Comparison of ENCODE assay signal across 18 cellular contexts in the genomic region with DNA sequence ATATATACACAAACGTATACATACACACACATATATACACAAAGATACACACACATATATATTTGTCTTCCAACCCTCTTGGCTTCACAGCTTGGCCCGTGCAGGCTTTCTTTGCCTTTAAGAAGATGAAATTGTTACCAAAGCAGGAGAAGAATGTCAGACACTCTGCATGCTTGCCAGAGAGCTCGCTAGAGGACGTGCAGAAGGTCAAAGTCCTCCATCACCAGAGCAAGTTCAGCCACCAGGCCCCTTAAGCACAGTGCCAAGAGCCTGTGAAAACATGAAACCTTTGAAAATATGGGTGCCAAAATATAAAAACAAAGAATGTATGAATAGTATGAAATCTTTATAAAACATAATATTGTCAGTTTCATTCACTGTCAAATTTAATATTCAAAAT. TPM values are rescaled to one million over a fixed set of nuclear protein-coding genes. Genes with fewer than 3 reads are reported as not detected.
DNase-seq lines count a peak whose midpoint lies in the region; ATAC-seq and TF ChIP-seq lines count a peak whose summit lies in the region.
"Had no signal": no experiment of that assay in that cellular context is flagged by ENCODE, and none has a peak within 500 bp of the region (broad histone marks: within the 10 kb centered on the region; RNA-seq: fewer than 3 reads in every experiment).

No MANE protein-coding gene starts in this region.

- 34 to 43% (median 38%) methylated on average over 4 of the region's 4 CpGs for WGBS in heart left ventricle, 4 donors

- H3K9ac ChIP-seq in muscle layer of colon (ENCODE audit: low read length) = no peak overlapping the region

- peak; percentile 59 for DNase-seq in Right ventricle myocardium superior
- no peak for DNase-seq in cardiac septum (ENCODE audit: low spot score)
- DNase-seq in heart left ventricle = peak in 4 of 5 donors; percentile 48 to 75 (median 48)
- DNase-seq in activated CD8-positive, alpha-beta memory T cell treated with anti-CD3 and anti-CD28 coated beads, Interleukin-2, amount 50 U/mL, for 48 hours = no peak
- no peak for DNase-seq in activated CD4-positive, CD25-positive, alpha-beta regulatory T cell treated with anti-CD3 and anti-CD28 coated beads, Interleukin-2, amount 50 U/mL, for 72 hours
- DNase-seq: activated CD4-positive, alpha-beta T cell treated with anti-CD3 and anti-CD28 coated beads for 36 hours; activated CD8-positive, alpha-beta memory T cell treated with anti-CD3 and anti-CD28 coated beads, Interleukin-2, amount 50 U/mL, for 4 hours; aorta; DMS53; H7; lower lobe of right lung; NCI-H1930; stomach had no signal

- H3K4me3 ChIP-seq in heart left ventricle = no peak overlapping the region
- no peak overlapping the region for H3K4me3 ChIP-seq in muscle layer of colon (ENCODE audit: low read depth in 1 of 2, low read length in 2 of 2)
- H3K4me3 ChIP-seq: lower lobe of right lung, stomach had no signal

- peak overlapping the region in 10 of 12 donors; percentile 8 to 77 (median 40) for H3K27ac ChIP-seq in heart left ventricle
- H3K27ac ChIP-seq in muscle layer of colon (ENCODE audit: low read depth, low read length) = peak overlapping the region; percentile 48
- H3K27ac ChIP-seq: lower lobe of right lung, stomach had no signal

- intact Hi-C loops in Right ventricle myocardium superior (cut with DNase I) (no loop called here), cardiac septum (cut with DNase I) (loop anchor here (2.0 to 5.0 kb wide), 2 partner anchors 40 to 216 kb away; a partner anchor contains a TSS), heart left ventricle (cut with DNase I) (loop anchor here in 8 of 10 donors (2.0 to 5.0 kb wide), 5 partner anchors 36 to 226 kb away; a partner anchor contains a TSS)

- H3K9me3 ChIP-seq in heart left ventricle (no peaks in the 10 kb centered on the region), muscle layer of colon (ENCODE audit: low read length) (no peaks in the 10 kb centered on the region)
- H3K9me3 ChIP-seq: lower lobe of right lung, stomach had no signal

- ATAC-seq in Right ventricle myocardium superior (ENCODE audit: poor library complexity) = peak; percentile 80
- ATAC-seq in heart left ventricle = peak; percentile 56 to 75 (median 64)
- ATAC-seq in GM21367 (IDR thresholded peaks at IDR 0.05; ENCODE audit: unreplicated experiment) = no peak
- ATAC-seq in GM21528 (IDR thresholded peaks at IDR 0.05; ENCODE audit: low FRiP score, unreplicated experiment) = no peak
- ATAC-seq: activated CD4-positive, alpha-beta T cell treated with anti-CD3 and anti-CD28 coated beads for 36 hours; lower lobe of right lung had no signal

- TF ChIP-seq CTCF in heart left ventricle (IDR thresholded peaks at IDR 0.05) = no peak

- H3K27me3 ChIP-seq in heart left ventricle (no peaks in the 10 kb centered on the region), muscle layer of colon (ENCODE audit: control insufficient read depth in 1 of 2, insufficient read depth in 2 of 2, low read length in 2 of 2) (no peaks in the 10 kb centered on the region)
- H3K27me3 ChIP-seq: stomach had no signal

- H3K36me3 ChIP-seq in heart left ventricle (peaks cover 0 to 3% (median 0%) of the 10 kb centered on the region in 9 donors), muscle layer of colon (ENCODE audit: insufficient read depth, low read length) (peaks cover 6% of the 10 kb centered on the region)

- no peak for TF ChIP-seq POLR2A in heart left ventricle (IDR thresholded peaks at IDR 0.05)

- peaks cover 0 to 62% (median 30%) of the 10 kb centered on the region in 12 donors for H3K4me1 ChIP-seq in heart left ventricle
- peaks cover 32% of the 10 kb centered on the region for H3K4me1 ChIP-seq in muscle layer of colon (ENCODE audit: insufficient read depth, low read length)

RNA-seq across cellular contexts. Expression of a gene that starts 14.9 kb away (rescaled TPM):
- 83.0 TPM for total RNA-seq in Right ventricle myocardium superior
- 118 TPM for total RNA-seq in cardiac septum
- 100 to 1,000 TPM in 3 of 9 donors, 10 to 100 TPM in 6; 70.0 to 122 (median 88.3) TPM for total RNA-seq in heart left ventricle
- 10 to 100 TPM; 64.2 to 80.3 TPM for polyA plus RNA-seq in heart left ventricle

RNA-seq across cellular contexts. Expression of a gene that starts 22.6 kb away (rescaled TPM):
- total RNA-seq in Right ventricle myocardium superior (0.46 TPM), cardiac septum (0.48 TPM), heart left ventricle (under 1 TPM; 0.23 to 0.78 (median 0.48) TPM)
- polyA plus RNA-seq in heart left ventricle = under 1 TPM; 0.17 to 0.30 TPM
- total RNA-seq: RPMI7951 had no signal

RNA-seq across cellular contexts. Expression of a gene that starts 40.5 kb away (rescaled TPM):
- total RNA-seq in Right ventricle myocardium superior (19.1 TPM), cardiac septum (30.1 TPM), heart left ventricle (10 to 100 TPM; 12.7 to 25.5 (median 20.9) TPM)
- 10 to 100 TPM; 12.0 to 21.1 TPM for polyA plus RNA-seq in heart left ventricle

RNA-seq across cellular contexts. Expression of a gene that starts 44.0 kb away (rescaled TPM):
- total RNA-seq in Right ventricle myocardium superior (0.16 TPM), cardiac septum (0.97 TPM), heart left ventricle (1 to 10 TPM in 3 of 9 donors, under 1 TPM in 6; 0.19 to 2.2 (median 0.40) TPM)
- polyA plus RNA-seq in heart left ventricle = under 1 TPM; 0.14 to 0.42 TPM
- total RNA-seq: osteoblast had no signal

Comparison
In these comparisons a context has a peak if more than half of its experiments do, and no peak if none do; other contexts are left out.
1. DNase-seq: peak in Right ventricle myocardium superior (single experiment) and heart left ventricle (4 of 5); none in cardiac septum (single experiment), activated CD8-positive, alpha-beta memory T cell treated with anti-CD3 and anti-CD28 coated beads, Interleukin-2, amount 50 U/mL, for 48 hours (single experiment) and activated CD4-positive, CD25-positive, alpha-beta regulatory T cell treated with anti-CD3 and anti-CD28 coated beads, Interleukin-2, amount 50 U/mL, for 72 hours (single experiment).
2. ATAC-seq: peak in Right ventricle myocardium superior (single experiment) and heart left ventricle (4 of 4); none in GM21367 (single experiment) and GM21528 (single experiment).